Comparison of ENCODE assay signal across 8 cellular contexts in genomic region chr6:154039231-154039842, GRCh38.
DNase-seq lines count a peak whose midpoint lies in the region; ATAC-seq lines count a peak whose summit lies in the region.

Gene OPRM1, plus strand, starts transcription at chr6:154039240. Its CDS starts 305 bp downstream, at chr6:154039545.

- ATAC-seq in HG03159 (IDR thresholded peaks at IDR 0.05; ENCODE audit: unreplicated experiment) (peak; percentile 65), GM21381 (IDR thresholded peaks at IDR 0.05; ENCODE audit: unreplicated experiment) (no peak)

- DNase-seq in CD1c-positive myeloid dendritic cell (ENCODE audit: extremely low spot score) (peak; percentile 8), cortex of kidney (lab: John Stamatoyannopoulos, UW) (no peak), NCI-H345 treated with DMSO at 0.1 percent for 48 hours (lab: John Stamatoyannopoulos, UW; ENCODE audit: unreplicated experiment) (no peak)
- DNase-seq in activated naive CD4-positive, alpha-beta T cell treated with anti-CD3 and anti-CD28 coated beads, Interleukin-2, amount 50 U/mL, for 16 hours: peak; percentile 24
- peak; percentile 0 for DNase-seq in stimulated activated CD8-positive, alpha-beta memory T cell treated with anti-CD3 and anti-CD28 coated beads, Interleukin-7, amount 100 ng/mL, for 24 hours (ENCODE audit: low read depth)

- peak within 1 kb of the TSS; percentile 45 for H3K4me3 ChIP-seq in iPS-18c (ENCODE audit: insufficient read depth, low read depth, low read length)

- H3K9me3 ChIP-seq in iPS-18c (ENCODE audit: control insufficient read depth, insufficient read depth, low read length): no peaks in the 10 kb centered on the region

Comparison
In these comparisons a context has a peak if more than half of its experiments do, and no peak if none do; other contexts are left out.
1. DNase-seq: peak in CD1c-positive myeloid dendritic cell (single experiment), activated naive CD4-positive, alpha-beta T cell treated with anti-CD3 and anti-CD28 coated beads, Interleukin-2, amount 50 U/mL, for 16 hours (single experiment) and stimulated activated CD8-positive, alpha-beta memory T cell treated with anti-CD3 and anti-CD28 coated beads, Interleukin-7, amount 100 ng/mL, for 24 hours (single experiment); none in cortex of kidney (single experiment) and NCI-H345 treated with DMSO at 0.1 percent for 48 hours (single experiment).